Comparison of ENCODE assay signal across 1 cellular context in the genomic region with DNA sequence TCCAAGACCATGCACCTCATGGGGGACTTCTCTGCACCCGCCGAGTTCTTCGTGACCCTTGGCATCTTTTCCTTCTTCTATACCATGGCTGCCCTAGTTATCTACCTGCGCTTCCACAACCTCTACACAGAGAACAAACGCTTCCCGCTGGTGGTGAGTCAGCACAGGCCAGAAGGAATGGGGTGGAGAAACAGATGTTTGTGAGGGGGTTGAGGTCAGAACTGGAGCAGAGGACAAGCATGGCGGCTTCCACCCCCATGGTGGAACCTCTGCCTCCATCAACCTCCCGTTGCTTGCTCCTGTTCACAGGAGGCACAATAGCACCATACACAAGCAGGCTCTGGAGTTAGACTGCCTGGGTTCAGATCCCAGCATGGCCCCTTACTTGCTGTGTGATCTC.
A peak's percentile ranks its signal among the peaks of the same experiment; 100 is the strongest.
TF ChIP-seq lines count a peak whose summit lies in the region.

No MANE protein-coding gene starts in this region.

TF ChIP-seq in K562, 482 proteins besides CTCF, POLR2A, EP300 and RAD21 (continued from another document):
- TF ChIP-seq JUNB (CRISPR knock-in tag; conservative IDR thresholded peaks at IDR 0.05) = no peak
- no peak for TF ChIP-seq ZNF3 (CRISPR knock-in tag; IDR thresholded peaks at IDR 0.05)
- TF ChIP-seq, protein P1, sequence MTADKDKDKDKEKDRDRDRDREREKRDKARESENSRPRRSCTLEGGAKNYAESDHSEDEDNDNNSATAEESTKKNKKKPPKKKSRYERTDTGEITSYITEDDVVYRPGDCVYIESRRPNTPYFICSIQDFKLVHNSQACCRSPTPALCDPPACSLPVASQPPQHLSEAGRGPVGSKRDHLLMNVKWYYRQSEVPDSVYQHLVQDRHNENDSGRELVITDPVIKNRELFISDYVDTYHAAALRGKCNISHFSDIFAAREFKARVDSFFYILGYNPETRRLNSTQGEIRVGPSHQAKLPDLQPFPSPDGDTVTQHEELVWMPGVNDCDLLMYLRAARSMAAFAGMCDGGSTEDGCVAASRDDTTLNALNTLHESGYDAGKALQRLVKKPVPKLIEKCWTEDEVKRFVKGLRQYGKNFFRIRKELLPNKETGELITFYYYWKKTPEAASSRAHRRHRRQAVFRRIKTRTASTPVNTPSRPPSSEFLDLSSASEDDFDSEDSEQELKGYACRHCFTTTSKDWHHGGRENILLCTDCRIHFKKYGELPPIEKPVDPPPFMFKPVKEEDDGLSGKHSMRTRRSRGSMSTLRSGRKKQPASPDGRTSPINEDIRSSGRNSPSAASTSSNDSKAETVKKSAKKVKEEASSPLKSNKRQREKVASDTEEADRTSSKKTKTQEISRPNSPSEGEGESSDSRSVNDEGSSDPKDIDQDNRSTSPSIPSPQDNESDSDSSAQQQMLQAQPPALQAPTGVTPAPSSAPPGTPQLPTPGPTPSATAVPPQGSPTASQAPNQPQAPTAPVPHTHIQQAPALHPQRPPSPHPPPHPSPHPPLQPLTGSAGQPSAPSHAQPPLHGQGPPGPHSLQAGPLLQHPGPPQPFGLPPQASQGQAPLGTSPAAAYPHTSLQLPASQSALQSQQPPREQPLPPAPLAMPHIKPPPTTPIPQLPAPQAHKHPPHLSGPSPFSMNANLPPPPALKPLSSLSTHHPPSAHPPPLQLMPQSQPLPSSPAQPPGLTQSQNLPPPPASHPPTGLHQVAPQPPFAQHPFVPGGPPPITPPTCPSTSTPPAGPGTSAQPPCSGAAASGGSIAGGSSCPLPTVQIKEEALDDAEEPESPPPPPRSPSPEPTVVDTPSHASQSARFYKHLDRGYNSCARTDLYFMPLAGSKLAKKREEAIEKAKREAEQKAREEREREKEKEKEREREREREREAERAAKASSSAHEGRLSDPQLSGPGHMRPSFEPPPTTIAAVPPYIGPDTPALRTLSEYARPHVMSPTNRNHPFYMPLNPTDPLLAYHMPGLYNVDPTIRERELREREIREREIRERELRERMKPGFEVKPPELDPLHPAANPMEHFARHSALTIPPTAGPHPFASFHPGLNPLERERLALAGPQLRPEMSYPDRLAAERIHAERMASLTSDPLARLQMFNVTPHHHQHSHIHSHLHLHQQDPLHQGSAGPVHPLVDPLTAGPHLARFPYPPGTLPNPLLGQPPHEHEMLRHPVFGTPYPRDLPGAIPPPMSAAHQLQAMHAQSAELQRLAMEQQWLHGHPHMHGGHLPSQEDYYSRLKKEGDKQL (CRISPR knock-in tag; IDR thresholded peaks at IDR 0.05; ENCODE audit: borderline replicate concordance) = no peak
- TF ChIP-seq, protein P2, sequence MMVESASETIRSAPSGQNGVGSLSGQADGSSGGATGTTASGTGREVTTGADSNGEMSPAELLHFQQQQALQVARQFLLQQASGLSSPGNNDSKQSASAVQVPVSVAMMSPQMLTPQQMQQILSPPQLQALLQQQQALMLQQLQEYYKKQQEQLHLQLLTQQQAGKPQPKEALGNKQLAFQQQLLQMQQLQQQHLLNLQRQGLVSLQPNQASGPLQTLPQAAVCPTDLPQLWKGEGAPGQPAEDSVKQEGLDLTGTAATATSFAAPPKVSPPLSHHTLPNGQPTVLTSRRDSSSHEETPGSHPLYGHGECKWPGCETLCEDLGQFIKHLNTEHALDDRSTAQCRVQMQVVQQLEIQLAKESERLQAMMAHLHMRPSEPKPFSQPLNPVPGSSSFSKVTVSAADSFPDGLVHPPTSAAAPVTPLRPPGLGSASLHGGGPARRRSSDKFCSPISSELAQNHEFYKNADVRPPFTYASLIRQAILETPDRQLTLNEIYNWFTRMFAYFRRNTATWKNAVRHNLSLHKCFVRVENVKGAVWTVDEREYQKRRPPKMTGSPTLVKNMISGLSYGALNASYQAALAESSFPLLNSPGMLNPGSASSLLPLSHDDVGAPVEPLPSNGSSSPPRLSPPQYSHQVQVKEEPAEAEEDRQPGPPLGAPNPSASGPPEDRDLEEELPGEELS (CRISPR knock-in tag; IDR thresholded peaks at IDR 0.05; ENCODE audit: borderline replicate concordance) = no peak
- no peak for TF ChIP-seq ZC3H8 (IDR thresholded peaks at IDR 0.05)
- TF ChIP-seq NFE2 (IDR thresholded peaks at IDR 0.05; ENCODE audit: low read depth) = peak; percentile 25; the same call in 1 of the 2 replicates
- TF ChIP-seq ZNF644 (tag; IDR thresholded peaks at IDR 0.05; ENCODE audit: low read depth) = no peak
- TF ChIP-seq FOXO4 (CRISPR knock-in tag; IDR thresholded peaks at IDR 0.05) = no peak
- no peak for TF ChIP-seq ZBED1 (IDR thresholded peaks at IDR 0.05)
- TF ChIP-seq EGR1 (conservative IDR thresholded peaks at IDR 0.05) = peak; percentile 10; the same call in 1 of the 2 replicates
- no peak for TF ChIP-seq TAL1 (IDR thresholded peaks at IDR 0.05)
- no peak for TF ChIP-seq THAP7 (CRISPR knock-in tag; IDR thresholded peaks at IDR 0.05)
- peak; percentile 28; the same call in 1 of the 2 replicates for TF ChIP-seq CBFB (CRISPR knock-in tag; IDR thresholded peaks at IDR 0.05)
- no peak for TF ChIP-seq PURB (CRISPR knock-in tag; IDR thresholded peaks at IDR 0.05; ENCODE audit: low read depth)
- no peak for TF ChIP-seq SOX6 (IDR thresholded peaks at IDR 0.05)
- peak in 1 of 3 experiments; percentile 75 for TF ChIP-seq YY1 (IDR thresholded peaks at IDR 0.05; ENCODE audit: borderline replicate concordance in 1 of 3, control insufficient read depth in 1 of 3, extremely low read depth in 1 of 3, insufficient read depth in 3 of 3, insufficient read length in 1 of 3, insufficient replicate concordance in 2 of 3, low read depth in 1 of 3, low read length in 2 of 3)
- no peak for TF ChIP-seq TCFL5 (CRISPR knock-in tag; conservative IDR thresholded peaks at IDR 0.05)
- no peak for TF ChIP-seq SPI1 (IDR thresholded peaks at IDR 0.05; ENCODE audit: borderline replicate concordance, low read depth, low read length)
- TF ChIP-seq AFF4 (CRISPR knock-in tag; IDR thresholded peaks at IDR 0.05) = no peak
- TF ChIP-seq ETS2 (tag; IDR thresholded peaks at IDR 0.05; ENCODE audit: borderline replicate concordance, poor library complexity, severe bottlenecking) = no peak
- TF ChIP-seq PYGO2 (tag; IDR thresholded peaks at IDR 0.05) = no peak
- TF ChIP-seq LCOR (CRISPR knock-in tag; IDR thresholded peaks at IDR 0.05) = no peak
- TF ChIP-seq MTA2 (IDR thresholded peaks at IDR 0.05; ENCODE audit: low read depth) = no peak
- no peak for TF ChIP-seq TEAD2 (tag; IDR thresholded peaks at IDR 0.05)
- no peak for TF ChIP-seq UBTF (IDR thresholded peaks at IDR 0.05; ENCODE audit: borderline replicate concordance in 1 of 2, low read depth in 2 of 2, low read length in 2 of 2)
- 0 out of 2 replicates have a peak, but pooled peaks have one; percentile 31 for TF ChIP-seq JUND (IDR thresholded peaks at IDR 0.05; ENCODE audit: borderline replicate concordance, low read depth, low read length)
- 0 out of 3 replicates have a peak, but pooled peaks have one; percentile 18 for TF ChIP-seq JUND (tag; IDR thresholded peaks at IDR 0.05; ENCODE audit: borderline replicate concordance, low read depth, low read length)
- TF ChIP-seq, protein P3, sequence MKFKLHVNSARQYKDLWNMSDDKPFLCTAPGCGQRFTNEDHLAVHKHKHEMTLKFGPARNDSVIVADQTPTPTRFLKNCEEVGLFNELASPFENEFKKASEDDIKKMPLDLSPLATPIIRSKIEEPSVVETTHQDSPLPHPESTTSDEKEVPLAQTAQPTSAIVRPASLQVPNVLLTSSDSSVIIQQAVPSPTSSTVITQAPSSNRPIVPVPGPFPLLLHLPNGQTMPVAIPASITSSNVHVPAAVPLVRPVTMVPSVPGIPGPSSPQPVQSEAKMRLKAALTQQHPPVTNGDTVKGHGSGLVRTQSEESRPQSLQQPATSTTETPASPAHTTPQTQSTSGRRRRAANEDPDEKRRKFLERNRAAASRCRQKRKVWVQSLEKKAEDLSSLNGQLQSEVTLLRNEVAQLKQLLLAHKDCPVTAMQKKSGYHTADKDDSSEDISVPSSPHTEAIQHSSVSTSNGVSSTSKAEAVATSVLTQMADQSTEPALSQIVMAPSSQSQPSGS (CRISPR knock-in tag; IDR thresholded peaks at IDR 0.05) = no peak
- no peak for TF ChIP-seq ARID2 (IDR thresholded peaks at IDR 0.05)
- TF ChIP-seq ZBTB8A (IDR thresholded peaks at IDR 0.05; ENCODE audit: partially characterized antibody) = no peak
- no peak for TF ChIP-seq POLR2AphosphoS5 (IDR thresholded peaks at IDR 0.05; ENCODE audit: control insufficient read depth, insufficient read depth, low read depth, low read length)
- no peak for TF ChIP-seq MED1 (CRISPR knock-in tag; IDR thresholded peaks at IDR 0.05; ENCODE audit: borderline replicate concordance)
- TF ChIP-seq ZNF75A (CRISPR knock-in tag; IDR thresholded peaks at IDR 0.05) = no peak
- TF ChIP-seq NR2C1 (IDR thresholded peaks at IDR 0.05) = no peak
- TF ChIP-seq NR2C1 (tag; IDR thresholded peaks at IDR 0.05) = no peak
- no peak for TF ChIP-seq GTF2E2 (tag; IDR thresholded peaks at IDR 0.05)
- no peak for TF ChIP-seq HNRNPLL (IDR thresholded peaks at IDR 0.05; ENCODE audit: low read depth, low read length, poor library complexity, severe bottlenecking)
- no peak for TF ChIP-seq HDAC1 (IDR thresholded peaks at IDR 0.05)
- 0 out of 2 replicates have a peak, but pooled peaks have one; percentile 2 for TF ChIP-seq CBFA2T2 (conservative IDR thresholded peaks at IDR 0.05)
- no peak for TF ChIP-seq KLF16 (IDR thresholded peaks at IDR 0.05)
- no peak for TF ChIP-seq ZNF41 (CRISPR knock-in tag; conservative IDR thresholded peaks at IDR 0.05)
- no peak for TF ChIP-seq NFE2L1 (tag; IDR thresholded peaks at IDR 0.05; ENCODE audit: borderline replicate concordance, low read depth)
